In genomic region chr20:32727663-32728062, GRCh38 we compare ENCODE assay signal across 1 cellular context.
TF ChIP-seq lines count a peak whose summit lies in the region.

No MANE protein-coding gene starts in this region.

TF ChIP-seq in K562, 482 proteins besides CTCF, POLR2A, EP300 and RAD21:
- TF ChIP-seq NR2C1 (IDR thresholded peaks at IDR 0.05) (no peak), NR2C1 (tag; IDR thresholded peaks at IDR 0.05) (no peak), MYBL2 (IDR thresholded peaks at IDR 0.05; ENCODE audit: low read depth) (no peak), MYBL2 (CRISPR knock-in tag; IDR thresholded peaks at IDR 0.05; ENCODE audit: borderline replicate concordance) (no peak), MCM3 (IDR thresholded peaks at IDR 0.05) (no peak), ETV5 (CRISPR knock-in tag; IDR thresholded peaks at IDR 0.05; ENCODE audit: low read depth) (no peak), SAFB (IDR thresholded peaks at IDR 0.05; ENCODE audit: borderline replicate concordance, low read depth, low read length) (no peak), ARID1B (IDR thresholded peaks at IDR 0.05) (no peak), CGGBP1 (CRISPR knock-in tag; IDR thresholded peaks at IDR 0.05) (no peak), ZNF785 (CRISPR knock-in tag; IDR thresholded peaks at IDR 0.05) (no peak), PURB (CRISPR knock-in tag; IDR thresholded peaks at IDR 0.05; ENCODE audit: low read depth) (no peak), ZNF444 (CRISPR knock-in tag; IDR thresholded peaks at IDR 0.05) (no peak), E2F8 (IDR thresholded peaks at IDR 0.05; ENCODE audit: low read depth, partially characterized antibody) (no peak)
